Comparison of ENCODE assay signal across 24 cellular contexts in the genomic region with DNA sequence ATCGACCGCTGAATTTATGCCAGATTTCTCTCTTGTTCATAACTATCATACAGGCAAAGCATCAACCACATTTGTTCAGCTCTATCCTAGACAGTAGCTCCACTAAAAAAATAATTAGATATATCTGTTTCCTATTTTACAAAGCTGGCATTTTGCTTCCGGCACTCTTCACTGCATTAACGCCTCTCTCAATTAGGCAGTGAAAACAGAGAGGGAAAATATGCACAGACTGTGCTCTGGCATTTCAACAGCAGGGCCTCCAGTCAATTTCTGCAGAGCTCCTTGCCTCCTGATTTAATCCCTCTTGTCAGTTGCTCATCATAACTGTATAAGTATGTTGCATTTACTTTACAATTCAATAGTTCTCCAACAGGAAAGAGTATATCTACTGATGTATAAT.
"Had no signal": no experiment of that assay in that cellular context is flagged by ENCODE, and none has a peak within 500 bp of the region (broad histone marks: within the 10 kb centered on the region; RNA-seq: fewer than 3 reads in every experiment).

No MANE protein-coding gene starts in this region.

- H2AFZ ChIP-seq: hepatocyte had no signal

- H3K36me3 ChIP-seq: left ventricle myocardium inferior, ovary, stomach, thyroid gland, transverse colon, upper lobe of left lung, vagina had no signal

- H3K9me3 ChIP-seq: left ventricle myocardium inferior, ovary, stomach, testis, thyroid gland, transverse colon, upper lobe of left lung, vagina had no signal

- H3K4me1 Mint-ChIP-seq: naive thymus-derived CD4-positive, alpha-beta T cell; stimulated activated naive B cell treated with anti-CD40 and anti-IgM and Interleukin-4, amounts not matched to agents 10 μg/mL and 1 μg/mL and 100 μg/mL, for 72 hours had no signal

- H3K27ac Mint-ChIP-seq: naive thymus-derived CD4-positive, alpha-beta T cell; natural killer cell treated with Interleukin-12 subunit alpha and Interleukin-12 subunit beta and Interleukin-15 and Interleukin-18, amount 100 ng/mL, for 72 hours; progenitor cell of endocrine pancreas; stimulated activated naive B cell treated with anti-CD40 and anti-IgM and Interleukin-4, amounts not matched to agents 10 μg/mL and 1 μg/mL and 100 μg/mL, for 72 hours had no signal

- H3K79me2 ChIP-seq: hepatocyte had no signal

- H3K4me2 ChIP-seq: hepatocyte had no signal

- DNase-seq: islet precursor cell; left ventricle myocardium inferior; midbrain; mucosa of descending colon; naive thymus-derived CD4-positive, alpha-beta T cell; ovary; right cardiac atrium; stimulated activated CD4-positive, alpha-beta T cell treated with anti-CD3 and anti-CD28 coated beads, Interleukin-12 subunit alpha, Interleukin-12 subunit beta, amount 100 ng/mL, for 4 hours; stimulated activated CD4-positive, alpha-beta T cell treated with anti-CD3 and anti-CD28 coated beads, Interleukin-15, amount 100 ng/mL, for 24 hours; stimulated activated CD4-positive, alpha-beta T cell treated with anti-CD3 and anti-CD28 coated beads, Interleukin-2, amount 100 ng/mL, for 24 hours; stimulated activated CD4-positive, alpha-beta T cell treated with anti-CD3 and anti-CD28 coated beads, Interleukin-4, amount 100 ng/mL, for 1 hour; stimulated activated naive B cell treated with anti-CD40 and anti-IgM and Interleukin-4, amounts not matched to agents 10 μg/mL and 1 μg/mL and 100 μg/mL, for 72 hours; stimulated activated naive CD8-positive, alpha-beta T cell treated with anti-CD3 and anti-CD28 coated beads, Interleukin-15, Interleukin-2, amounts not matched to agents 100 U/mL and 50 U/mL, for 24 hours; stomach; testis; thyroid gland; transverse colon; upper lobe of left lung had no signal

- H3K27ac ChIP-seq: hepatocyte, left ventricle myocardium inferior, ovary, skin epidermis, stomach, testis, thyroid gland, transverse colon, upper lobe of left lung, vagina had no signal

- H3K4me3 Mint-ChIP-seq: naive thymus-derived CD4-positive, alpha-beta T cell; natural killer cell treated with Interleukin-12 subunit alpha and Interleukin-12 subunit beta and Interleukin-15 and Interleukin-18, amount 100 ng/mL, for 72 hours; stimulated activated naive B cell treated with anti-CD40 and anti-IgM and Interleukin-4, amounts not matched to agents 10 μg/mL and 1 μg/mL and 100 μg/mL, for 72 hours had no signal

- H3K36me3 Mint-ChIP-seq: naive thymus-derived CD4-positive, alpha-beta T cell; natural killer cell treated with Interleukin-12 subunit alpha and Interleukin-12 subunit beta and Interleukin-15 and Interleukin-18, amount 100 ng/mL, for 72 hours; stimulated activated naive B cell treated with anti-CD40 and anti-IgM and Interleukin-4, amounts not matched to agents 10 μg/mL and 1 μg/mL and 100 μg/mL, for 72 hours had no signal

- H3K27me3 Mint-ChIP-seq: naive thymus-derived CD4-positive, alpha-beta T cell; natural killer cell treated with Interleukin-12 subunit alpha and Interleukin-12 subunit beta and Interleukin-15 and Interleukin-18, amount 100 ng/mL, for 72 hours; progenitor cell of endocrine pancreas; stimulated activated naive B cell treated with anti-CD40 and anti-IgM and Interleukin-4, amounts not matched to agents 10 μg/mL and 1 μg/mL and 100 μg/mL, for 72 hours had no signal

- H3K4me3 ChIP-seq: hepatocyte, left ventricle myocardium inferior, lung, mucosa of descending colon, ovary, skin epidermis, stomach, testis, thyroid gland, transverse colon, upper lobe of left lung, vagina had no signal

- H3K27me3 ChIP-seq: hepatocyte, ovary, stomach, testis, thyroid gland, transverse colon, upper lobe of left lung, vagina had no signal
